In genomic region chr13:44577236-44578063, GRCh38 we compare ENCODE assay signal across 1 cellular context.
TF ChIP-seq lines count a peak whose summit lies in the region.

No MANE protein-coding gene starts in this region.

TF ChIP-seq in HepG2, 621 proteins besides CTCF, POLR2A, EP300 and RAD21 (continued from another document and continues in another):
- TF ChIP-seq SNAPC5 (CRISPR knock-in tag; IDR thresholded peaks at IDR 0.05; ENCODE audit: borderline replicate concordance) = no peak
- TF ChIP-seq MTF1 (CRISPR knock-in tag; IDR thresholded peaks at IDR 0.05) = no peak
- 0 out of 2 replicates have a peak, but pooled peaks have one; percentile 11 for TF ChIP-seq ZMAT3 (CRISPR knock-in tag; conservative IDR thresholded peaks at IDR 0.05)
- TF ChIP-seq ZNF646 (CRISPR knock-in tag; IDR thresholded peaks at IDR 0.05) = 0 out of 2 replicates have a peak, but pooled peaks have one; percentile 35
- peak; percentile 11 for TF ChIP-seq ZFX (CRISPR knock-in tag; IDR thresholded peaks at IDR 0.05; ENCODE audit: low read depth)
- TF ChIP-seq, protein P1, sequence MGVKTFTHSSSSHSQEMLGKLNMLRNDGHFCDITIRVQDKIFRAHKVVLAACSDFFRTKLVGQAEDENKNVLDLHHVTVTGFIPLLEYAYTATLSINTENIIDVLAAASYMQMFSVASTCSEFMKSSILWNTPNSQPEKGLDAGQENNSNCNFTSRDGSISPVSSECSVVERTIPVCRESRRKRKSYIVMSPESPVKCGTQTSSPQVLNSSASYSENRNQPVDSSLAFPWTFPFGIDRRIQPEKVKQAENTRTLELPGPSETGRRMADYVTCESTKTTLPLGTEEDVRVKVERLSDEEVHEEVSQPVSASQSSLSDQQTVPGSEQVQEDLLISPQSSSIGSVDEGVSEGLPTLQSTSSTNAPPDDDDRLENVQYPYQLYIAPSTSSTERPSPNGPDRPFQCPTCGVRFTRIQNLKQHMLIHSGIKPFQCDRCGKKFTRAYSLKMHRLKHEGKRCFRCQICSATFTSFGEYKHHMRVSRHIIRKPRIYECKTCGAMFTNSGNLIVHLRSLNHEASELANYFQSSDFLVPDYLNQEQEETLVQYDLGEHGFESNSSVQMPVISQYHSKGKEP (CRISPR knock-in tag; IDR thresholded peaks at IDR 0.05) = no peak
- 0 out of 2 replicates have a peak, but pooled peaks have one; percentile 16 for TF ChIP-seq ZSCAN9 (CRISPR knock-in tag; IDR thresholded peaks at IDR 0.05; ENCODE audit: borderline replicate concordance)
- TF ChIP-seq ZNF225 (CRISPR knock-in tag; IDR thresholded peaks at IDR 0.05) = no peak
- no peak for TF ChIP-seq RARA (CRISPR knock-in tag; IDR thresholded peaks at IDR 0.05)
- TF ChIP-seq MLLT10 (CRISPR knock-in tag; IDR thresholded peaks at IDR 0.05) = no peak
- TF ChIP-seq, protein P2, sequence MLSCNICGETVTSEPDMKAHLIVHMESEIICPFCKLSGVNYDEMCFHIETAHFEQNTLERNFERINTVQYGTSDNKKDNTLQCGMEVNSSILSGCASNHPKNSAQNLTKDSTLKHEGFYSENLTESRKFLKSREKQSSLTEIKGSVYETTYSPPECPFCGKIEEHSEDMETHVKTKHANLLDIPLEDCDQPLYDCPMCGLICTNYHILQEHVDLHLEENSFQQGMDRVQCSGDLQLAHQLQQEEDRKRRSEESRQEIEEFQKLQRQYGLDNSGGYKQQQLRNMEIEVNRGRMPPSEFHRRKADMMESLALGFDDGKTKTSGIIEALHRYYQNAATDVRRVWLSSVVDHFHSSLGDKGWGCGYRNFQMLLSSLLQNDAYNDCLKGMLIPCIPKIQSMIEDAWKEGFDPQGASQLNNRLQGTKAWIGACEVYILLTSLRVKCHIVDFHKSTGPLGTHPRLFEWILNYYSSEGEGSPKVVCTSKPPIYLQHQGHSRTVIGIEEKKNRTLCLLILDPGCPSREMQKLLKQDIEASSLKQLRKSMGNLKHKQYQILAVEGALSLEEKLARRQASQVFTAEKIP (CRISPR knock-in tag; IDR thresholded peaks at IDR 0.05; ENCODE audit: borderline replicate concordance) = no peak
- no peak for TF ChIP-seq FOXC1 (CRISPR knock-in tag; IDR thresholded peaks at IDR 0.05; ENCODE audit: borderline replicate concordance)
- no peak for TF ChIP-seq SMARCE1 (IDR thresholded peaks at IDR 0.05; ENCODE audit: borderline replicate concordance)
- no peak for TF ChIP-seq FOXM1 (CRISPR knock-in tag; IDR thresholded peaks at IDR 0.05)
- TF ChIP-seq ZNF235 (CRISPR knock-in tag; IDR thresholded peaks at IDR 0.05; ENCODE audit: borderline replicate concordance) = peak; percentile 52; the same call in 1 of the 2 replicates
- TF ChIP-seq ZNF180 (CRISPR knock-in tag; IDR thresholded peaks at IDR 0.05; ENCODE audit: borderline replicate concordance, low read depth) = no peak
- TF ChIP-seq ZNF432 (CRISPR knock-in tag; IDR thresholded peaks at IDR 0.05; ENCODE audit: borderline replicate concordance) = no peak
- TF ChIP-seq YY1 (IDR thresholded peaks at IDR 0.05; ENCODE audit: insufficient read depth, insufficient replicate concordance, low read depth, low read length) = peak; percentile 82
- TF ChIP-seq, protein P3, sequence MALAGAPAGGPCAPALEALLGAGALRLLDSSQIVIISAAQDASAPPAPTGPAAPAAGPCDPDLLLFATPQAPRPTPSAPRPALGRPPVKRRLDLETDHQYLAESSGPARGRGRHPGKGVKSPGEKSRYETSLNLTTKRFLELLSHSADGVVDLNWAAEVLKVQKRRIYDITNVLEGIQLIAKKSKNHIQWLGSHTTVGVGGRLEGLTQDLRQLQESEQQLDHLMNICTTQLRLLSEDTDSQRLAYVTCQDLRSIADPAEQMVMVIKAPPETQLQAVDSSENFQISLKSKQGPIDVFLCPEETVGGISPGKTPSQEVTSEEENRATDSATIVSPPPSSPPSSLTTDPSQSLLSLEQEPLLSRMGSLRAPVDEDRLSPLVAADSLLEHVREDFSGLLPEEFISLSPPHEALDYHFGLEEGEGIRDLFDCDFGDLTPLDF (CRISPR knock-in tag; IDR thresholded peaks at IDR 0.05) = no peak
- no peak for TF ChIP-seq PHF20 (CRISPR knock-in tag; IDR thresholded peaks at IDR 0.05)
- TF ChIP-seq PAF1 (CRISPR knock-in tag; IDR thresholded peaks at IDR 0.05) = no peak
- peak; percentile 38; the same call in 1 of the 2 replicates for TF ChIP-seq SALL1 (CRISPR knock-in tag; IDR thresholded peaks at IDR 0.05)
- no peak; the same call in 1 of the 2 replicates for TF ChIP-seq RXRA (CRISPR knock-in tag; IDR thresholded peaks at IDR 0.05)
- TF ChIP-seq ZNF83 (CRISPR knock-in tag; IDR thresholded peaks at IDR 0.05; ENCODE audit: borderline replicate concordance) = no peak
- no peak for TF ChIP-seq NONO (IDR thresholded peaks at IDR 0.05)
- peak; percentile 51; the same call in 1 of the 2 replicates for TF ChIP-seq NONO (CRISPR knock-in tag; conservative IDR thresholded peaks at IDR 0.05)
- TF ChIP-seq, protein P4, sequence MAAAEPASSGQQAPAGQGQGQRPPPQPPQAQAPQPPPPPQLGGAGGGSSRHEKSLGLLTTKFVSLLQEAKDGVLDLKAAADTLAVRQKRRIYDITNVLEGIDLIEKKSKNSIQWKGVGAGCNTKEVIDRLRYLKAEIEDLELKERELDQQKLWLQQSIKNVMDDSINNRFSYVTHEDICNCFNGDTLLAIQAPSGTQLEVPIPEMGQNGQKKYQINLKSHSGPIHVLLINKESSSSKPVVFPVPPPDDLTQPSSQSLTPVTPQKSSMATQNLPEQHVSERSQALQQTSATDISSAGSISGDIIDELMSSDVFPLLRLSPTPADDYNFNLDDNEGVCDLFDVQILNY (CRISPR knock-in tag; conservative IDR thresholded peaks at IDR 0.05) = no peak
- no peak for TF ChIP-seq RELA (CRISPR knock-in tag; IDR thresholded peaks at IDR 0.05)
- TF ChIP-seq NR2C2 (CRISPR knock-in tag; IDR thresholded peaks at IDR 0.05; ENCODE audit: borderline replicate concordance) = peak; percentile 53; the same call in 1 of the 2 replicates
- TF ChIP-seq ATM (IDR thresholded peaks at IDR 0.05; ENCODE audit: borderline replicate concordance) = no peak
- TF ChIP-seq MBD4 (IDR thresholded peaks at IDR 0.05; ENCODE audit: borderline replicate concordance, low read length) = no peak
- TF ChIP-seq, protein P5, sequence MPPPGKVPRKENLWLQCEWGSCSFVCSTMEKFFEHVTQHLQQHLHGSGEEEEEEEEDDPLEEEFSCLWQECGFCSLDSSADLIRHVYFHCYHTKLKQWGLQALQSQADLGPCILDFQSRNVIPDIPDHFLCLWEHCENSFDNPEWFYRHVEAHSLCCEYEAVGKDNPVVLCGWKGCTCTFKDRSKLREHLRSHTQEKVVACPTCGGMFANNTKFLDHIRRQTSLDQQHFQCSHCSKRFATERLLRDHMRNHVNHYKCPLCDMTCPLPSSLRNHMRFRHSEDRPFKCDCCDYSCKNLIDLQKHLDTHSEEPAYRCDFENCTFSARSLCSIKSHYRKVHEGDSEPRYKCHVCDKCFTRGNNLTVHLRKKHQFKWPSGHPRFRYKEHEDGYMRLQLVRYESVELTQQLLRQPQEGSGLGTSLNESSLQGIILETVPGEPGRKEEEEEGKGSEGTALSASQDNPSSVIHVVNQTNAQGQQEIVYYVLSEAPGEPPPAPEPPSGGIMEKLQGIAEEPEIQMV (CRISPR knock-in tag; IDR thresholded peaks at IDR 0.05; ENCODE audit: low read depth) = no peak
- TF ChIP-seq, protein P6, sequence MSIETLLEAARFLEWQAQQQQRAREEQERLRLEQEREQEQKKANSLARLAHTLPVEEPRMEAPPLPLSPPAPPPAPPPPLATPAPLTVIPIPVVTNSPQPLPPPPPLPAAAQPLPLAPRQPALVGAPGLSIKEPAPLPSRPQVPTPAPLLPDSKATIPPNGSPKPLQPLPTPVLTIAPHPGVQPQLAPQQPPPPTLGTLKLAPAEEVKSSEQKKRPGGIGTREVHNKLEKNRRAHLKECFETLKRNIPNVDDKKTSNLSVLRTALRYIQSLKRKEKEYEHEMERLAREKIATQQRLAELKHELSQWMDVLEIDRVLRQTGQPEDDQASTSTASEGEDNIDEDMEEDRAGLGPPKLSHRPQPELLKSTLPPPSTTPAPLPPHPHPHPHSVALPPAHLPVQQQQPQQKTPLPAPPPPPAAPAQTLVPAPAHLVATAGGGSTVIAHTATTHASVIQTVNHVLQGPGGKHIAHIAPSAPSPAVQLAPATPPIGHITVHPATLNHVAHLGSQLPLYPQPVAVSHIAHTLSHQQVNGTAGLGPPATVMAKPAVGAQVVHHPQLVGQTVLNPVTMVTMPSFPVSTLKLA (IDR thresholded peaks at IDR 0.05) = no peak
- peak; percentile 47; the same call in 1 of the 2 replicates for TF ChIP-seq SP4 (CRISPR knock-in tag; IDR thresholded peaks at IDR 0.05)
- peak; percentile 81; the same call in 1 of the 2 replicates for TF ChIP-seq YEATS4 (CRISPR knock-in tag; IDR thresholded peaks at IDR 0.05; ENCODE audit: borderline replicate concordance)
- TF ChIP-seq STAG1 (CRISPR knock-in tag; IDR thresholded peaks at IDR 0.05) = no peak
- no peak for TF ChIP-seq KLF16 (CRISPR knock-in tag; IDR thresholded peaks at IDR 0.05)
- 0 out of 2 replicates have a peak, but pooled peaks have one; percentile 27 for TF ChIP-seq SPEN (CRISPR knock-in tag; IDR thresholded peaks at IDR 0.05; ENCODE audit: low read depth)
- TF ChIP-seq, protein P7, sequence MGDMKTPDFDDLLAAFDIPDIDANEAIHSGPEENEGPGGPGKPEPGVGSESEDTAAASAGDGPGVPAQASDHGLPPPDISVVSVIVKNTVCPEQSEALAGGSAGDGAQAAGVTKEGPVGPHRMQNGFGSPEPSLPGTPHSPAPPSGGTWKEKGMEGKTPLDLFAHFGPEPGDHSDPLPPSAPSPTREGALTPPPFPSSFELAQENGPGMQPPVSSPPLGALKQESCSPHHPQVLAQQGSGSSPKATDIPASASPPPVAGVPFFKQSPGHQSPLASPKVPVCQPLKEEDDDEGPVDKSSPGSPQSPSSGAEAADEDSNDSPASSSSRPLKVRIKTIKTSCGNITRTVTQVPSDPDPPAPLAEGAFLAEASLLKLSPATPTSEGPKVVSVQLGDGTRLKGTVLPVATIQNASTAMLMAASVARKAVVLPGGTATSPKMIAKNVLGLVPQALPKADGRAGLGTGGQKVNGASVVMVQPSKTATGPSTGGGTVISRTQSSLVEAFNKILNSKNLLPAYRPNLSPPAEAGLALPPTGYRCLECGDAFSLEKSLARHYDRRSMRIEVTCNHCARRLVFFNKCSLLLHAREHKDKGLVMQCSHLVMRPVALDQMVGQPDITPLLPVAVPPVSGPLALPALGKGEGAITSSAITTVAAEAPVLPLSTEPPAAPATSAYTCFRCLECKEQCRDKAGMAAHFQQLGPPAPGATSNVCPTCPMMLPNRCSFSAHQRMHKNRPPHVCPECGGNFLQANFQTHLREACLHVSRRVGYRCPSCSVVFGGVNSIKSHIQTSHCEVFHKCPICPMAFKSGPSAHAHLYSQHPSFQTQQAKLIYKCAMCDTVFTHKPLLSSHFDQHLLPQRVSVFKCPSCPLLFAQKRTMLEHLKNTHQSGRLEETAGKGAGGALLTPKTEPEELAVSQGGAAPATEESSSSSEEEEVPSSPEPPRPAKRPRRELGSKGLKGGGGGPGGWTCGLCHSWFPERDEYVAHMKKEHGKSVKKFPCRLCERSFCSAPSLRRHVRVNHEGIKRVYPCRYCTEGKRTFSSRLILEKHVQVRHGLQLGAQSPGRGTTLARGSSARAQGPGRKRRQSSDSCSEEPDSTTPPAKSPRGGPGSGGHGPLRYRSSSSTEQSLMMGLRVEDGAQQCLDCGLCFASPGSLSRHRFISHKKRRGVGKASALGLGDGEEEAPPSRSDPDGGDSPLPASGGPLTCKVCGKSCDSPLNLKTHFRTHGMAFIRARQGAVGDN (CRISPR knock-in tag; IDR thresholded peaks at IDR 0.05) = peak; percentile 83
- TF ChIP-seq TOE1 (CRISPR knock-in tag; IDR thresholded peaks at IDR 0.05) = no peak
